Comparison of ENCODE assay signal across 1 cellular context in genomic region chr5:112245616-112246015, GRCh38.
TF ChIP-seq lines count a peak whose summit lies in the region.

No MANE protein-coding gene starts in this region.

TF ChIP-seq in H1, 55 proteins besides CTCF, POLR2A, EP300 and RAD21 (continued from another document):
- TF ChIP-seq CHD7 (IDR thresholded peaks at IDR 0.05; ENCODE audit: insufficient replicate concordance, low read length) (no peak), RNF2 (IDR thresholded peaks at IDR 0.05; ENCODE audit: borderline replicate concordance, low read depth, low read length, missing control alignments, poor library complexity, severe bottlenecking) (no peak), HDAC2 (IDR thresholded peaks at IDR 0.05; ENCODE audit: borderline replicate concordance in 1 of 2, low read depth in 2 of 2, low read length in 2 of 2) (no peak), CBX5 (IDR thresholded peaks at IDR 0.05; ENCODE audit: low read depth, low read length) (no peak), RXRA (IDR thresholded peaks at IDR 0.05; ENCODE audit: insufficient read depth, low read depth, low read length) (no peak), BRCA1 (IDR thresholded peaks at IDR 0.05; ENCODE audit: low read depth, low read length) (no peak), SAP30 (IDR thresholded peaks at IDR 0.05; ENCODE audit: insufficient read depth, insufficient replicate concordance, low read length) (no peak), JUN (IDR thresholded peaks at IDR 0.05; ENCODE audit: low read depth, low read length) (no peak)
